Comparison of ENCODE assay signal across 1 cellular context in the genomic region with DNA sequence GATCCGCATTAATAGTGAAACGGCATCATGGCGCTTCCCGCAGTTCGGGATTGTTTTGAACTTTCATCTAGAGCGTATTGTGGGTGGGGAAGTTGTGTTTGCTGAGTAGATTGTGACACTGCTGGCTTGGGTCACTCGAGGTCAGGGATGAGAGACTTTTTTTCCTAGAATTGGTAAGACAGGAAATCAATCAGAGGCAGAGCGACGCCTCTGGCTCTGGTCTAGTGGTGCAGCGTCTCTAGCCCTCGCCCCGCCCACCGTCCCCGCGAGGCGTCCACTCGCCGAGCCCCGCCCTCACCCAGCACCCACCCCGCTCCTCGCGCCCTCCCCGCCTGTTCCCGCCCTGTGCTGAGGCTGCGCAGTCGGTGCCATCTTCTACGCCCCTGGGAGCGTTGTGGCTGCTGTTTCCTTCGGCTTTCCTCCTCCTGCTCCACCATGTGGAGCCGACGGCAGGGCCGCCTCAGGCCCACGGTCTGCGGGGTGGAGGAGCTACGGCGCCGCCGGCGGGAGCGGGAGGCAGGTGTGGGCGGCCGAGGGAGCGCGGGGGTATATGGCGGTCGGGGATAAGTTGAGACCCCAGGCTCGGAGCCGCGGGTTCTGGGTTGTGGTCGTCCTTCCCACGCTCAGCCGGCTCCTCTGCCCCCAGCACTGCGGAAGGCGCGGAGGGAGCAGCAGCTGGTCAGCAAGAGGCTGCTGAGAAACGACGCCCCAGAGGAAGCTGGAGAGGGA.
A peak's percentile ranks its signal among the peaks of the same experiment; 100 is the strongest.
TF ChIP-seq lines count a peak whose summit lies in the region.

A gene (plus strand): TSS at position 359 of the 729 bp plus-strand sequence. CDS start 77 bp downstream, at position 436.

TF ChIP-seq in HepG2, 621 proteins besides CTCF, POLR2A, EP300 and RAD21 (continued from another document and continues in another):
- TF ChIP-seq, protein P1, sequence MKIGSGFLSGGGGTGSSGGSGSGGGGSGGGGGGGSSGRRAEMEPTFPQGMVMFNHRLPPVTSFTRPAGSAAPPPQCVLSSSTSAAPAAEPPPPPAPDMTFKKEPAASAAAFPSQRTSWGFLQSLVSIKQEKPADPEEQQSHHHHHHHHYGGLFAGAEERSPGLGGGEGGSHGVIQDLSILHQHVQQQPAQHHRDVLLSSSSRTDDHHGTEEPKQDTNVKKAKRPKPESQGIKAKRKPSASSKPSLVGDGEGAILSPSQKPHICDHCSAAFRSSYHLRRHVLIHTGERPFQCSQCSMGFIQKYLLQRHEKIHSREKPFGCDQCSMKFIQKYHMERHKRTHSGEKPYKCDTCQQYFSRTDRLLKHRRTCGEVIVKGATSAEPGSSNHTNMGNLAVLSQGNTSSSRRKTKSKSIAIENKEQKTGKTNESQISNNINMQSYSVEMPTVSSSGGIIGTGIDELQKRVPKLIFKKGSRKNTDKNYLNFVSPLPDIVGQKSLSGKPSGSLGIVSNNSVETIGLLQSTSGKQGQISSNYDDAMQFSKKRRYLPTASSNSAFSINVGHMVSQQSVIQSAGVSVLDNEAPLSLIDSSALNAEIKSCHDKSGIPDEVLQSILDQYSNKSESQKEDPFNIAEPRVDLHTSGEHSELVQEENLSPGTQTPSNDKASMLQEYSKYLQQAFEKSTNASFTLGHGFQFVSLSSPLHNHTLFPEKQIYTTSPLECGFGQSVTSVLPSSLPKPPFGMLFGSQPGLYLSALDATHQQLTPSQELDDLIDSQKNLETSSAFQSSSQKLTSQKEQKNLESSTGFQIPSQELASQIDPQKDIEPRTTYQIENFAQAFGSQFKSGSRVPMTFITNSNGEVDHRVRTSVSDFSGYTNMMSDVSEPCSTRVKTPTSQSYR (CRISPR knock-in tag; IDR thresholded peaks at IDR 0.05; ENCODE audit: borderline replicate concordance): peak; percentile 7; the same call in 1 of the 2 replicates
- TF ChIP-seq HDAC6 (IDR thresholded peaks at IDR 0.05; ENCODE audit: low read depth, low read length): no peak
- TF ChIP-seq ZNF768 (CRISPR knock-in tag; IDR thresholded peaks at IDR 0.05): peak; percentile 68; the same call in 1 of the 2 replicates
- TF ChIP-seq EEA1 (CRISPR knock-in tag; IDR thresholded peaks at IDR 0.05; ENCODE audit: borderline replicate concordance): peak; percentile 71; the same call in 1 of the 2 replicates
- TF ChIP-seq, protein P2, sequence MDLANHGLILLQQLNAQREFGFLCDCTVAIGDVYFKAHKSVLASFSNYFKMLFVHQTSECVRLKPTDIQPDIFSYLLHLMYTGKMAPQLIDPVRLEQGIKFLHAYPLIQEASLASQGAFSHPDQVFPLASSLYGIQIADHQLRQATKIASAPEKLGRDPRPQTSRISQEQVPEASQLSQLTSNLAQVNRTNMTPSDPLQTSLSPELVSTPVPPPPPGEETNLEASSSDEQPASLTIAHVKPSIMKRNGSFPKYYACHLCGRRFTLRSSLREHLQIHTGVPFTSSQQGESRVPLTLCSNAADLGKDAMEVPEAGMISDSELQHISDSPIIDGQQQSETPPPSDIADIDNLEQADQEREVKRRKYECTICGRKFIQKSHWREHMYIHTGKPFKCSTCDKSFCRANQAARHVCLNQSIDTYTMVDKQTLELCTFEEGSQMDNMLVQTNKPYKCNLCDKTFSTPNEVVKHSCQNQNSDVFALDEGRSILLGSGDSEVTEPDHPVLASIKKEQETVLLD (CRISPR knock-in tag; IDR thresholded peaks at IDR 0.05; ENCODE audit: low read depth): no peak
- TF ChIP-seq, protein P3, sequence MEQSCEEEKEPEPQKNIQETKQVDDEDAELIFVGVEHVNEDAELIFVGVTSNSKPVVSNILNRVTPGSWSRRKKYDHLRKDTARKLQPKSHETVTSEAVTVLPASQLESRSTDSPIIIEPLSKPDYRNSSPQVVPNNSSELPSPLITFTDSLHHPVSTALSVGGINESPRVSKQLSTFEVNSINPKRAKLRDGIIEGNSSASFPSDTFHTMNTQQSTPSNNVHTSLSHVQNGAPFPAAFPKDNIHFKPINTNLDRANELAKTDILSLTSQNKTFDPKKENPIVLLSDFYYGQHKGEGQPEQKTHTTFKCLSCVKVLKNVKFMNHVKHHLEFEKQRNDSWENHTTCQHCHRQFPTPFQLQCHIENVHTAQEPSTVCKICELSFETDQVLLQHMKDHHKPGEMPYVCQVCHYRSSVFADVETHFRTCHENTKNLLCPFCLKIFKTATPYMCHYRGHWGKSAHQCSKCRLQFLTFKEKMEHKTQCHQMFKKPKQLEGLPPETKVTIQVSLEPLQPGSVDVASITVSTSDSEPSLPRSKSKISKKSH (CRISPR knock-in tag; IDR thresholded peaks at IDR 0.05; ENCODE audit: borderline replicate concordance): peak; percentile 93
- no peak for TF ChIP-seq GABPA (IDR thresholded peaks at IDR 0.05; ENCODE audit: low read depth, low read length)
- peak; percentile 68; the same call in 1 of the 2 replicates for TF ChIP-seq GABPA (CRISPR knock-in tag; IDR thresholded peaks at IDR 0.05; ENCODE audit: low read depth)
- TF ChIP-seq MAFG (CRISPR knock-in tag; IDR thresholded peaks at IDR 0.05): no peak
- no peak for TF ChIP-seq ZNF780A (CRISPR knock-in tag; IDR thresholded peaks at IDR 0.05)
- TF ChIP-seq, protein P4, sequence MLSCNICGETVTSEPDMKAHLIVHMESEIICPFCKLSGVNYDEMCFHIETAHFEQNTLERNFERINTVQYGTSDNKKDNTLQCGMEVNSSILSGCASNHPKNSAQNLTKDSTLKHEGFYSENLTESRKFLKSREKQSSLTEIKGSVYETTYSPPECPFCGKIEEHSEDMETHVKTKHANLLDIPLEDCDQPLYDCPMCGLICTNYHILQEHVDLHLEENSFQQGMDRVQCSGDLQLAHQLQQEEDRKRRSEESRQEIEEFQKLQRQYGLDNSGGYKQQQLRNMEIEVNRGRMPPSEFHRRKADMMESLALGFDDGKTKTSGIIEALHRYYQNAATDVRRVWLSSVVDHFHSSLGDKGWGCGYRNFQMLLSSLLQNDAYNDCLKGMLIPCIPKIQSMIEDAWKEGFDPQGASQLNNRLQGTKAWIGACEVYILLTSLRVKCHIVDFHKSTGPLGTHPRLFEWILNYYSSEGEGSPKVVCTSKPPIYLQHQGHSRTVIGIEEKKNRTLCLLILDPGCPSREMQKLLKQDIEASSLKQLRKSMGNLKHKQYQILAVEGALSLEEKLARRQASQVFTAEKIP (CRISPR knock-in tag; IDR thresholded peaks at IDR 0.05; ENCODE audit: borderline replicate concordance): no peak
- TF ChIP-seq, protein P5, sequence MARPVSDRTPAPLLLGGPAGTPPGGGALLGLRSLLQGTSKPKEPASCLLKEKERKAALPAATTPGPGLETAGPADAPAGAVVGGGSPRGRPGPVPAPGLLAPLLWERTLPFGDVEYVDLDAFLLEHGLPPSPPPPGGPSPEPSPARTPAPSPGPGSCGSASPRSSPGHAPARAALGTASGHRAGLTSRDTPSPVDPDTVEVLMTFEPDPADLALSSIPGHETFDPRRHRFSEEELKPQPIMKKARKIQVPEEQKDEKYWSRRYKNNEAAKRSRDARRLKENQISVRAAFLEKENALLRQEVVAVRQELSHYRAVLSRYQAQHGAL (CRISPR knock-in tag; IDR thresholded peaks at IDR 0.05; ENCODE audit: not compliant biosample characterization): no peak
- peak; percentile 78; the same call in 1 of the 2 replicates for TF ChIP-seq ISL2 (CRISPR knock-in tag; IDR thresholded peaks at IDR 0.05)
- no peak for TF ChIP-seq SRSF9 (IDR thresholded peaks at IDR 0.05; ENCODE audit: borderline replicate concordance, insufficient read depth, low read depth, low read length, poor library complexity, severe bottlenecking)
- TF ChIP-seq WIZ (CRISPR knock-in tag; IDR thresholded peaks at IDR 0.05): 0 out of 2 replicates have a peak, but pooled peaks have one; percentile 77
- TF ChIP-seq ZNF747 (CRISPR knock-in tag; IDR thresholded peaks at IDR 0.05; ENCODE audit: borderline replicate concordance): peak; percentile 83
- TF ChIP-seq, protein P6, sequence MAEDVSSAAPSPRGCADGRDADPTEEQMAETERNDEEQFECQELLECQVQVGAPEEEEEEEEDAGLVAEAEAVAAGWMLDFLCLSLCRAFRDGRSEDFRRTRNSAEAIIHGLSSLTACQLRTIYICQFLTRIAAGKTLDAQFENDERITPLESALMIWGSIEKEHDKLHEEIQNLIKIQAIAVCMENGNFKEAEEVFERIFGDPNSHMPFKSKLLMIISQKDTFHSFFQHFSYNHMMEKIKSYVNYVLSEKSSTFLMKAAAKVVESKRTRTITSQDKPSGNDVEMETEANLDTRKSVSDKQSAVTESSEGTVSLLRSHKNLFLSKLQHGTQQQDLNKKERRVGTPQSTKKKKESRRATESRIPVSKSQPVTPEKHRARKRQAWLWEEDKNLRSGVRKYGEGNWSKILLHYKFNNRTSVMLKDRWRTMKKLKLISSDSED (CRISPR knock-in tag; IDR thresholded peaks at IDR 0.05): no peak
- peak; percentile 95 for TF ChIP-seq CEBPB (IDR thresholded peaks at IDR 0.05; ENCODE audit: borderline replicate concordance, low read depth, low read length)
- TF ChIP-seq STAT5B (CRISPR knock-in tag; IDR thresholded peaks at IDR 0.05): 0 out of 2 replicates have a peak, but pooled peaks have one; percentile 66
- peak; percentile 68; the same call in 1 of the 2 replicates for TF ChIP-seq HES4 (CRISPR knock-in tag; IDR thresholded peaks at IDR 0.05; ENCODE audit: borderline replicate concordance)
- TF ChIP-seq, protein P7, sequence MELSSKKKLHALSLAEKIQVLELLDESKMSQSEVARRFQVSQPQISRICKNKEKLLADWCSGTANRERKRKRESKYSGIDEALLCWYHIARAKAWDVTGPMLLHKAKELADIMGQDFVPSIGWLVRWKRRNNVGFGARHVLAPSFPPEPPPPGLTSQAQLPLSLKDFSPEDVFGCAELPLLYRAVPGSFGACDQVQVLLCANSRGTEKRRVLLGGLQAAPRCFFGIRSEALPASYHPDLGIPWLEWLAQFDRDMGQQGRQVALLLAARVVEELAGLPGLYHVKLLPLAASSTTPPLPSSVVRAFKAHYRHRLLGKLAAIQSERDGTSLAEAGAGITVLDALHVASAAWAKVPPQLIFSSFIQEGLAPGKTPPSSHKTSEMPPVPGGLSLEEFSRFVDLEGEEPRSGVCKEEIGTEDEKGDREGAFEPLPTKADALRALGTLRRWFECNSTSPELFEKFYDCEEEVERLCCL (CRISPR knock-in tag; IDR thresholded peaks at IDR 0.05; ENCODE audit: borderline replicate concordance): peak; percentile 92; the same call in 1 of the 2 replicates
- no peak for TF ChIP-seq FOXM1 (CRISPR knock-in tag; IDR thresholded peaks at IDR 0.05)
- peak; percentile 51; the same call in 1 of the 2 replicates for TF ChIP-seq NAIF1 (CRISPR knock-in tag; IDR thresholded peaks at IDR 0.05; ENCODE audit: borderline replicate concordance)
- TF ChIP-seq ZNF569 (CRISPR knock-in tag; IDR thresholded peaks at IDR 0.05; ENCODE audit: borderline replicate concordance): no peak; the same call in 1 of the 2 replicates
- TF ChIP-seq, protein P8, sequence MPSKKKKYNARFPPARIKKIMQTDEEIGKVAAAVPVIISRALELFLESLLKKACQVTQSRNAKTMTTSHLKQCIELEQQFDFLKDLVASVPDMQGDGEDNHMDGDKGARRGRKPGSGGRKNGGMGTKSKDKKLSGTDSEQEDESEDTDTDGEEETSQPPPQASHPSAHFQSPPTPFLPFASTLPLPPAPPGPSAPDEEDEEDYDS (CRISPR knock-in tag; IDR thresholded peaks at IDR 0.05): peak; percentile 82
- no peak for TF ChIP-seq CHCHD3 (CRISPR knock-in tag; IDR thresholded peaks at IDR 0.05)
- no peak for TF ChIP-seq PAX8 (CRISPR knock-in tag; IDR thresholded peaks at IDR 0.05; ENCODE audit: borderline replicate concordance)
- no peak for TF ChIP-seq ZNF75D (CRISPR knock-in tag; IDR thresholded peaks at IDR 0.05; ENCODE audit: borderline replicate concordance)
- TF ChIP-seq, protein P9, sequence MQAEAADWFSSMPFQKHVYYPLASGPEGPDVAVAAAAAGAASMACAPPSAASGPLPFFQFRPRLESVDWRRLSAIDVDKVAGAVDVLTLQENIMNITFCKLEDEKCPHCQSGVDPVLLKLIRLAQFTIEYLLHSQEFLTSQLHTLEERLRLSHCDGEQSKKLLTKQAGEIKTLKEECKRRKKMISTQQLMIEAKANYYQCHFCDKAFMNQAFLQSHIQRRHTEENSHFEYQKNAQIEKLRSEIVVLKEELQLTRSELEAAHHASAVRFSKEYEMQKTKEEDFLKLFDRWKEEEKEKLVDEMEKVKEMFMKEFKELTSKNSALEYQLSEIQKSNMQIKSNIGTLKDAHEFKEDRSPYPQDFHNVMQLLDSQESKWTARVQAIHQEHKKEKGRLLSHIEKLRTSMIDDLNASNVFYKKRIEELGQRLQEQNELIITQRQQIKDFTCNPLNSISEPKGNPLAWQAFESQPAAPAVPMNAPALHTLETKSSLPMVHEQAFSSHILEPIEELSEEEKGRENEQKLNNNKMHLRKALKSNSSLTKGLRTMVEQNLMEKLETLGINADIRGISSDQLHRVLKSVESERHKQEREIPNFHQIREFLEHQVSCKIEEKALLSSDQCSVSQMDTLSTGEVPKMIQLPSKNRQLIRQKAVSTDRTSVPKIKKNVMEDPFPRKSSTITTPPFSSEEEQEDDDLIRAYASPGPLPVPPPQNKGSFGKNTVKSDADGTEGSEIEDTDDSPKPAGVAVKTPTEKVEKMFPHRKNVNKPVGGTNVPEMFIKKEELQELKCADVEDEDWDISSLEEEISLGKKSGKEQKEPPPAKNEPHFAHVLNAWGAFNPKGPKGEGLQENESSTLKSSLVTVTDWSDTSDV (CRISPR knock-in tag; IDR thresholded peaks at IDR 0.05): 0 out of 2 replicates have a peak, but pooled peaks have one; percentile 35
- peak; percentile 89; the same call in 1 of the 2 replicates for TF ChIP-seq SMAD3 (CRISPR knock-in tag; IDR thresholded peaks at IDR 0.05)
- TF ChIP-seq ZMYM3 (CRISPR knock-in tag; IDR thresholded peaks at IDR 0.05): no peak
- TF ChIP-seq, protein P10, sequence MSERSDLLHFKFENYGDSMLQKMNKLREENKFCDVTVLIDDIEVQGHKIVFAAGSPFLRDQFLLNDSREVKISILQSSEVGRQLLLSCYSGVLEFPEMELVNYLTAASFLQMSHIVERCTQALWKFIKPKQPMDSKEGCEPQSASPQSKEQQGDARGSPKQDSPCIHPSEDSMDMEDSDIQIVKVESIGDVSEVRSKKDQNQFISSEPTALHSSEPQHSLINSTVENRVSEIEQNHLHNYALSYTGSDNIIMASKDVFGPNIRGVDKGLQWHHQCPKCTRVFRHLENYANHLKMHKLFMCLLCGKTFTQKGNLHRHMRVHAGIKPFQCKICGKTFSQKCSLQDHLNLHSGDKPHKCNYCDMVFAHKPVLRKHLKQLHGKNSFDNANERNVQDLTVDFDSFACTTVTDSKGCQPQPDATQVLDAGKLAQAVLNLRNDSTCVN (CRISPR knock-in tag; IDR thresholded peaks at IDR 0.05; ENCODE audit: borderline replicate concordance): peak; percentile 75; the same call in 1 of the 2 replicates
- peak; percentile 88; the same call in 1 of the 2 replicates for TF ChIP-seq ZNF101 (CRISPR knock-in tag; IDR thresholded peaks at IDR 0.05; ENCODE audit: borderline replicate concordance, low read depth)
- 0 out of 2 replicates have a peak, but pooled peaks have one; percentile 13 for TF ChIP-seq ZNF746 (CRISPR knock-in tag; IDR thresholded peaks at IDR 0.05)
- TF ChIP-seq FIP1L1 (IDR thresholded peaks at IDR 0.05; ENCODE audit: borderline replicate concordance, insufficient read depth, low read depth, low read length): no peak
- TF ChIP-seq PAF1 (CRISPR knock-in tag; IDR thresholded peaks at IDR 0.05): no peak
